Comparison of ENCODE assay signal across 9 cellular contexts in the genomic region with DNA sequence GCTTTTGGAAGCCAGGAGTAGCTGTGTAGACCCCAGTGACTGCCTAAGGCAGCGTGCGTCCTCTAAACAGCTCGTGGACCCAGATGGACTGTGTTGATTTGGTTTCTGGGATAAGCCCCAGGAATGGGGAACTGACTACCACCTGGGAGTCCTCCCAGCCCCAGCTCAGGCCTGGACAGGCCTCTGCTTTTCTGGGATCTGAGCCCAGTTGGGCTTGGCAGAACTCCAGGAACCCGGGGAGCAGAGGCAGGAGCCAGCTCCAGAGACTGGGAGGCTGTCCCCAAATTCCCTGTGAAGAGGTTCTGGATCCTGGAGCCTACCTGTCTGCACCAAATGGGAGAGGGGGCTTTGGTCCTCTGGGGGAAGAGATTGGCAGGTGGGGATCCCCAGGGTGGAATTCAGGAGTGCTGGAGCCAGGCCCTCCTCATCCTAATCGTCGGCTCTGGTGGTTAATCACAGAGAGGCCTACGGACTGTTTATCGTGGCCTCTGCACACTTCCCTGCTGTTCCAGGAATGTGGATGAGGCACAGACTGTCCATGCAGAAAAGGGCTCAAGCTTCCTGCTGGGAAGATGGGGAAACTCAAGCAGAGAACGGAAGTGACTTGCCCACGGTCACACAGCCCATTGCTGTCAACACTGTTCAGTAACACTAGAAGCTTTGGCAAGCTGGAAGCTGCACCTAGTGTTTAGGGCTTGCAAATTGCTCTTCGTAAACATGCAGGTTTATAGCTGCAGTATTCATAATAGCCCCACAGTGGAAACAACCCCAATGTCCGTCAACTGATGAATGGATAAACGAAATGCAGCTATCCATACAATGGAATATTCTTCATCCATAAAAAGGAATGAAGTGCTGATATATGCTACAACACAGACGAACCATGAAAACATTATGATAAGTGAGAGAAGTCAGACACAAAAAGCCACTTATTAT.
DNase-seq lines count a peak whose midpoint lies in the region; ATAC-seq and TF ChIP-seq lines count a peak whose summit lies in the region.
"Had no signal": no experiment of that assay in that cellular context is flagged by ENCODE, and none has a peak within 500 bp of the region (broad histone marks: within the 10 kb centered on the region; RNA-seq: fewer than 3 reads in every experiment).

No MANE protein-coding gene starts in this region.

- no peaks in the 10 kb centered on the region for H3K36me3 Mint-ChIP-seq in nephron progenitor cell (ENCODE audit: low read depth)
- no peaks in the 10 kb centered on the region for H3K36me3 Mint-ChIP-seq in activated naive CD8-positive, alpha-beta T cell treated with anti-CD3 and anti-CD28 coated beads, Interleukin-2, amount 50 U/mL, for 24 hours (ENCODE audit: low read depth)

- no peak overlapping the region for H3K4me3 ChIP-seq in esophagus (ENCODE audit: low read depth in 1 of 2, low read length in 2 of 2)
- H3K4me3 ChIP-seq: suprapubic skin had no signal

- peaks cover 0 to under 1% of the 10 kb centered on the region in 2 donors for H3K4me1 ChIP-seq in esophagus (ENCODE audit: control insufficient read depth in 2 of 2, insufficient read depth in 2 of 2, low read length in 1 of 2)

- H3K9me3 Mint-ChIP-seq in nephron progenitor cell = no peaks in the 10 kb centered on the region
- H3K9me3 Mint-ChIP-seq in activated naive CD8-positive, alpha-beta T cell treated with anti-CD3 and anti-CD28 coated beads, Interleukin-2, amount 50 U/mL, for 24 hours = no peaks in the 10 kb centered on the region

- no peak for TF ChIP-seq CTCF in nephron progenitor cell (IDR thresholded peaks at IDR 0.05)

- H3K4me3 Mint-ChIP-seq in nephron progenitor cell = no peak overlapping the region
- no peak overlapping the region for H3K4me3 Mint-ChIP-seq in activated naive CD8-positive, alpha-beta T cell treated with anti-CD3 and anti-CD28 coated beads, Interleukin-2, amount 50 U/mL, for 24 hours

- H3K9me3 ChIP-seq in esophagus (ENCODE audit: control insufficient read depth in 2 of 2, insufficient read depth in 1 of 2, low read depth in 1 of 2, low read length in 1 of 2) = no peaks in the 10 kb centered on the region
- H3K9me3 ChIP-seq: suprapubic skin had no signal

- WGBS in esophagus, 2 donors = 47 to 48% methylated on average over 14 of the region's 14 CpGs

- no peak overlapping the region for H3K27ac Mint-ChIP-seq in nephron progenitor cell
- H3K27ac Mint-ChIP-seq in activated naive CD8-positive, alpha-beta T cell treated with anti-CD3 and anti-CD28 coated beads, Interleukin-2, amount 50 U/mL, for 24 hours = no peak overlapping the region

- peaks cover 20% of the 10 kb centered on the region for H3K27me3 Mint-ChIP-seq in nephron progenitor cell (ENCODE audit: low read depth, poor library complexity)
- H3K27me3 Mint-ChIP-seq in activated naive CD8-positive, alpha-beta T cell treated with anti-CD3 and anti-CD28 coated beads, Interleukin-2, amount 50 U/mL, for 24 hours = peaks cover 24% of the 10 kb centered on the region

- H3K4me1 Mint-ChIP-seq in nephron progenitor cell = peaks cover 9% of the 10 kb centered on the region
- peaks cover 2% of the 10 kb centered on the region for H3K4me1 Mint-ChIP-seq in activated naive CD8-positive, alpha-beta T cell treated with anti-CD3 and anti-CD28 coated beads, Interleukin-2, amount 50 U/mL, for 24 hours

- no peaks in the 10 kb centered on the region for H3K27me3 ChIP-seq in esophagus (ENCODE audit: control insufficient read depth in 1 of 2, insufficient read depth in 2 of 2, low read length in 2 of 2)
- H3K27me3 ChIP-seq: suprapubic skin had no signal

- no peaks in the 10 kb centered on the region for H3K36me3 ChIP-seq in esophagus (ENCODE audit: control insufficient read depth in 2 of 2, insufficient read depth in 2 of 2, low read length in 1 of 2)
- H3K36me3 ChIP-seq: suprapubic skin had no signal

- no peak for ATAC-seq in activated naive CD8-positive, alpha-beta T cell treated with anti-CD3 and anti-CD28 coated beads, Interleukin-2, amount 50 U/mL, for 24 hours

- DNase-seq in DMS 273 treated with DMSO at 0.1 percent for 48 hours (lab: John Stamatoyannopoulos, UW) (peak; percentile 84), NCI-H226 (peak; percentile 70), nucleus accumbens (lab: John Stamatoyannopoulos, UW) (peak in 52 of 56 donors; percentile 4 to 78 (median 42)), middle frontal gyrus (ENCODE audit: extremely low spot score, low spot score) (no peak), nephron progenitor cell (no peak), SIG-M5 (lab: John Stamatoyannopoulos, UW) (no peak)
- no peak for DNase-seq in activated naive CD8-positive, alpha-beta T cell treated with anti-CD3 and anti-CD28 coated beads, Interleukin-2, amount 50 U/mL, for 24 hours

- peak overlapping the region; percentile 36 to 38 for H3K27ac ChIP-seq in esophagus (ENCODE audit: low read depth in 2 of 2, low read length in 1 of 2)
- H3K27ac ChIP-seq: suprapubic skin had no signal

Comparison
In these comparisons a context has a peak if more than half of its experiments do, and no peak if none do; other contexts are left out.
1. DNase-seq: peak in DMS 273 treated with DMSO at 0.1 percent for 48 hours (single experiment), NCI-H226 (single experiment) and nucleus accumbens (52 of 56); none in middle frontal gyrus (single experiment), nephron progenitor cell (single experiment), activated naive CD8-positive, alpha-beta T cell treated with anti-CD3 and anti-CD28 coated beads, Interleukin-2, amount 50 U/mL, for 24 hours (single experiment) and SIG-M5 (single experiment).